Comparison of ENCODE assay signal across 1 cellular context in genomic region chr11:2890466-2891241, GRCh38.
A peak's percentile ranks its signal among the peaks of the same experiment; 100 is the strongest.
TF ChIP-seq lines count a peak whose summit lies in the region.

No MANE protein-coding gene starts in this region.

TF ChIP-seq in K562, 482 proteins besides CTCF, POLR2A, EP300 and RAD21 (continued from another document and continues in another):
- TF ChIP-seq RBFOX2 (IDR thresholded peaks at IDR 0.05; ENCODE audit: low read depth, low read length) (peak; percentile 84), SMAD2 (IDR thresholded peaks at IDR 0.05; ENCODE audit: low read depth, low read length) (no peak), ZC3H4 (CRISPR knock-in tag; IDR thresholded peaks at IDR 0.05; ENCODE audit: borderline replicate concordance) (no peak; the same call in 1 of the 2 replicates), VEZF1 (CRISPR knock-in tag; IDR thresholded peaks at IDR 0.05) (peak; percentile 99), ELK3 (CRISPR knock-in tag; IDR thresholded peaks at IDR 0.05) (no peak), RBM17 (IDR thresholded peaks at IDR 0.05; ENCODE audit: borderline replicate concordance, low read depth, low read length) (no peak), ZNF347 (CRISPR knock-in tag; IDR thresholded peaks at IDR 0.05; ENCODE audit: low read depth) (no peak), MLLT1 (IDR thresholded peaks at IDR 0.05) (no peak), PURB (CRISPR knock-in tag; IDR thresholded peaks at IDR 0.05; ENCODE audit: low read depth) (no peak), ZNF780A (CRISPR knock-in tag; IDR thresholded peaks at IDR 0.05) (no peak), NR2C1 (IDR thresholded peaks at IDR 0.05) (no peak), NR2C1 (tag; IDR thresholded peaks at IDR 0.05) (no peak), ZFP30 (CRISPR knock-in tag; IDR thresholded peaks at IDR 0.05; ENCODE audit: borderline replicate concordance) (no peak), EWSR1 (IDR thresholded peaks at IDR 0.05; ENCODE audit: borderline replicate concordance, low read depth, partially characterized antibody) (no peak), CREBBP (IDR thresholded peaks at IDR 0.05; ENCODE audit: low read depth, low read length) (no peak), ZNF76 (CRISPR knock-in tag; IDR thresholded peaks at IDR 0.05; ENCODE audit: borderline replicate concordance) (no peak), POLR2H (tag; IDR thresholded peaks at IDR 0.05; ENCODE audit: low read depth) (no peak), ADNP (tag; IDR thresholded peaks at IDR 0.05) (no peak), E2F4 (CRISPR knock-in tag; IDR thresholded peaks at IDR 0.05; ENCODE audit: low read depth) (no peak; the same call in 1 of the 2 replicates), ZNF655 (CRISPR knock-in tag; IDR thresholded peaks at IDR 0.05) (no peak), MCM2 (IDR thresholded peaks at IDR 0.05; ENCODE audit: low read depth) (no peak), ZNF134 (CRISPR knock-in tag; conservative IDR thresholded peaks at IDR 0.05) (no peak), CHD4 (IDR thresholded peaks at IDR 0.05; ENCODE audit: insufficient read depth, insufficient replicate concordance, low read depth, low read length, poor library complexity, severe bottlenecking) (no peak), ZSCAN32 (CRISPR knock-in tag; IDR thresholded peaks at IDR 0.05) (no peak), ARID4B (CRISPR knock-in tag; IDR thresholded peaks at IDR 0.05) (peak; percentile 76), PHB (CRISPR knock-in tag; IDR thresholded peaks at IDR 0.05) (no peak), SIX5 (IDR thresholded peaks at IDR 0.05; ENCODE audit: borderline replicate concordance in 1 of 2, insufficient read depth in 1 of 2, low read depth in 1 of 2, low read length in 2 of 2) (no peak), ZNF589 (CRISPR knock-in tag; IDR thresholded peaks at IDR 0.05; ENCODE audit: low read depth) (no peak), HES1 (IDR thresholded peaks at IDR 0.05; ENCODE audit: low read depth) (peak; percentile 88), DNMT1 (IDR thresholded peaks at IDR 0.05) (no peak), MTA1 (IDR thresholded peaks at IDR 0.05; ENCODE audit: borderline replicate concordance) (peak; percentile 76; the same call in 1 of the 2 replicates), TFAM (CRISPR knock-in tag; conservative IDR thresholded peaks at IDR 0.05) (no peak), E2F1 (CRISPR knock-in tag; IDR thresholded peaks at IDR 0.05) (no peak), SMARCB1 (IDR thresholded peaks at IDR 0.05; ENCODE audit: insufficient read length, low read depth) (no peak), SMC3 (conservative IDR thresholded peaks at IDR 0.05; ENCODE audit: insufficient read depth, low read depth, low read length) (no peak), ESRRB (CRISPR knock-in tag; IDR thresholded peaks at IDR 0.05; ENCODE audit: borderline replicate concordance) (no peak), RFX5 (IDR thresholded peaks at IDR 0.05; ENCODE audit: low read depth, low read length) (no peak), ZBED1 (IDR thresholded peaks at IDR 0.05) (no peak), HINFP (tag; conservative IDR thresholded peaks at IDR 0.05; ENCODE audit: low read depth) (no peak), DACH1 (IDR thresholded peaks at IDR 0.05; ENCODE audit: partially characterized antibody) (peak; percentile 26), ZNF239 (CRISPR knock-in tag; IDR thresholded peaks at IDR 0.05) (no peak), SAFB (IDR thresholded peaks at IDR 0.05; ENCODE audit: borderline replicate concordance, low read depth, low read length) (no peak), NRF1 (conservative IDR thresholded peaks at IDR 0.05 in 1 of 2, IDR thresholded peaks at IDR 0.05 in 1 of 2) (peak; percentile 76 to 80), FOXK2 (conservative IDR thresholded peaks at IDR 0.05 in 1 of 2, IDR thresholded peaks at IDR 0.05 in 1 of 2; ENCODE audit: low read depth in 2 of 2) (peak in 1 of 2 experiments; percentile 67; a peak in 1 of 4 replicates), ESRRA (IDR thresholded peaks at IDR 0.05; ENCODE audit: borderline replicate concordance, low read depth) (peak; percentile 70), CREM (IDR thresholded peaks at IDR 0.05; ENCODE audit: low read depth) (peak; percentile 94), SIRT6 (IDR thresholded peaks at IDR 0.05; ENCODE audit: low read depth, low read length) (no peak), BRF2 (IDR thresholded peaks at IDR 0.05; ENCODE audit: borderline replicate concordance, insufficient read depth, insufficient read length) (no peak), XRCC3 (IDR thresholded peaks at IDR 0.05) (no peak), ZNF174 (CRISPR knock-in tag; IDR thresholded peaks at IDR 0.05) (no peak), SIN3B (IDR thresholded peaks at IDR 0.05; ENCODE audit: low read depth) (no peak), RBBP5 (IDR thresholded peaks at IDR 0.05; ENCODE audit: borderline replicate concordance, insufficient read depth, low read length, poor library complexity, severe bottlenecking) (no peak), NBN (IDR thresholded peaks at IDR 0.05; ENCODE audit: low read depth) (0 out of 2 replicates have a peak, but pooled peaks have one; percentile 56)
